21 cellular contexts compared by ENCODE assay signal in the genomic region with DNA sequence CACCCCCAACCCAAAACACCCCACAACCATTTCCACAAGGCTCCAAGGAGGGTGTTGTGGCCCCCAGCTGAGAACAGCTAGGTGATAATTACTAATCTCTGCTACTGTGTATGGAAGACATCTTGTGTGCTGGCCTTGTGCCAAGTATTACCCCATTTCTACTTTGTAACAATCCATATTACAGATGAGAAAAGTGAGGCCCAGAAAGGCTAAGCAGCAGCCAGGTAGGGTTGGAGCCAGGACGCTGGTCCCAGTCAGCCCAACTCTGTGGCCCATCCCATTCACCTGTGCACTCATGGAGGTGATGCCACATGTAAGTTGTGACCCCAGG.
"Had no signal": no experiment of that assay in that cellular context is flagged by ENCODE, and none has a peak within 500 bp of the region (broad histone marks: within the 10 kb centered on the region; RNA-seq: fewer than 3 reads in every experiment).

No MANE protein-coding gene starts in this region.

- ATAC-seq: activated CD4-positive, CD25-positive, alpha-beta regulatory T cell treated with anti-CD3 and anti-CD28 coated beads, Interleukin-2, amount 50 U/mL, for 24 hours; activated CD8-positive, alpha-beta T cell treated with anti-CD3 and anti-CD28 coated beads, Interleukin-2, amount 10 ng/mL, durations not matched to agents 7 days and 5 days; Panc1; Right ventricle myocardium inferior; SK-N-SH treated with all-trans-retinoic acid at 6 μM for 48 hours had no signal

- H3K27me3 ChIP-seq: breast epithelium, SJCRH30 had no signal

- H3K4me3 Mint-ChIP-seq: activated CD8-positive, alpha-beta T cell treated with anti-CD3 and anti-CD28 coated beads, Interleukin-2, amount 10 ng/mL, durations not matched to agents 7 days and 5 days; activated naive CD8-positive, alpha-beta T cell treated with anti-CD3 and anti-CD28 coated beads, Interleukin-2, amount 10 ng/mL, durations not matched to agents 7 days and 5 days had no signal

- H3K4me3 ChIP-seq: breast epithelium, SJCRH30 had no signal

- H3K9me3 Mint-ChIP-seq: activated naive CD8-positive, alpha-beta T cell treated with anti-CD3 and anti-CD28 coated beads, Interleukin-2, amount 10 ng/mL, durations not matched to agents 7 days and 5 days had no signal

- DNase-seq: activated CD4-positive, alpha-beta T cell treated with anti-CD3 and anti-CD28 coated beads for 48 hours; activated CD4-positive, alpha-beta T cell treated with anti-CD3 and anti-CD28 coated beads, Interleukin-2, amount 50 U/mL, for 4 hours; activated CD8-positive, alpha-beta memory T cell treated with anti-CD3 and anti-CD28 coated beads, Interleukin-2, amount 50 U/mL, for 48 hours; activated CD8-positive, alpha-beta T cell treated with anti-CD3 and anti-CD28 coated beads, Interleukin-2, amount 10 ng/mL, durations not matched to agents 7 days and 5 days; activated naive CD4-positive, alpha-beta T cell treated with anti-CD3 and anti-CD28 coated beads, Interleukin-2, amount 50 U/mL, for 16 hours; activated naive CD8-positive, alpha-beta T cell treated with anti-CD3 and anti-CD28 coated beads, Interleukin-2, amount 10 ng/mL, durations not matched to agents 7 days and 5 days; activated T-cell treated with anti-CD3 and anti-CD28 coated beads, Interleukin-2, amount 50 U/mL, for 1 hour; central memory CD4-positive, alpha-beta T cell; KG1; MV-4-11; NCI-H1930; NCI-H226; OCI-M1; RPMI8226; SJCRH30; SW 1271 had no signal

- H3K27ac Mint-ChIP-seq: activated CD8-positive, alpha-beta T cell treated with anti-CD3 and anti-CD28 coated beads, Interleukin-2, amount 10 ng/mL, durations not matched to agents 7 days and 5 days; activated naive CD8-positive, alpha-beta T cell treated with anti-CD3 and anti-CD28 coated beads, Interleukin-2, amount 10 ng/mL, durations not matched to agents 7 days and 5 days had no signal

- H3K9me3 ChIP-seq: breast epithelium, SJCRH30 had no signal

- H3K36me3 Mint-ChIP-seq: activated naive CD8-positive, alpha-beta T cell treated with anti-CD3 and anti-CD28 coated beads, Interleukin-2, amount 10 ng/mL, durations not matched to agents 7 days and 5 days had no signal

- H3K27ac ChIP-seq: breast epithelium, SJCRH30 had no signal

- H3K36me3 ChIP-seq: breast epithelium, SJCRH30 had no signal

- H3K4me1 ChIP-seq: breast epithelium had no signal

- H3K4me1 Mint-ChIP-seq: activated naive CD8-positive, alpha-beta T cell treated with anti-CD3 and anti-CD28 coated beads, Interleukin-2, amount 10 ng/mL, durations not matched to agents 7 days and 5 days had no signal
